Comparison of ENCODE assay signal across 1 cellular context in genomic region chr16:2251281-2252111, GRCh38.
TF ChIP-seq lines count a peak whose summit lies in the region.

Gene ECI1 (minus strand): TSS chr16:2251587. CDS start chr16:2251566, 21 bp downstream.

TF ChIP-seq in K562, 482 proteins besides CTCF, POLR2A, EP300 and RAD21 (continued from another document and continues in another):
- TF ChIP-seq REST (CRISPR knock-in tag; IDR thresholded peaks at IDR 0.05; ENCODE audit: low read depth) (no peak), ZNF644 (tag; IDR thresholded peaks at IDR 0.05; ENCODE audit: low read depth) (no peak), MBD2 (IDR thresholded peaks at IDR 0.05; ENCODE audit: borderline replicate concordance, low read depth) (peak; percentile 36; the same call in 1 of the 2 replicates), ZNF586 (CRISPR knock-in tag; conservative IDR thresholded peaks at IDR 0.05) (no peak), ESRRA (IDR thresholded peaks at IDR 0.05; ENCODE audit: borderline replicate concordance, low read depth) (peak; percentile 98), LCOR (CRISPR knock-in tag; IDR thresholded peaks at IDR 0.05) (0 out of 2 replicates have a peak, but pooled peaks have one; percentile 61), MCM7 (IDR thresholded peaks at IDR 0.05) (no peak), SPI1 (IDR thresholded peaks at IDR 0.05; ENCODE audit: borderline replicate concordance, low read depth, low read length) (no peak), SRSF1 (IDR thresholded peaks at IDR 0.05; ENCODE audit: low read depth, low read length) (0 out of 2 replicates have a peak, but pooled peaks have one; percentile 54), MXI1 (IDR thresholded peaks at IDR 0.05; ENCODE audit: low read depth, low read length) (no peak), ZNF609 (CRISPR knock-in tag; IDR thresholded peaks at IDR 0.05; ENCODE audit: borderline replicate concordance) (0 out of 2 replicates have a peak, but pooled peaks have one; percentile 77), MAFF (IDR thresholded peaks at IDR 0.05; ENCODE audit: low read length) (no peak), ZNF740 (CRISPR knock-in tag; IDR thresholded peaks at IDR 0.05) (peak; percentile 39; the same call in 1 of the 2 replicates), ZNF740 (tag; IDR thresholded peaks at IDR 0.05) (peak in 1 of 2 experiments; percentile 80; a peak in 2 of 4 replicates), PRDM10 (IDR thresholded peaks at IDR 0.05; ENCODE audit: partially characterized antibody) (peak; percentile 19), IRF2 (CRISPR knock-in tag; IDR thresholded peaks at IDR 0.05) (no peak), NONO (IDR thresholded peaks at IDR 0.05; ENCODE audit: low read depth in 2 of 2, low read length in 1 of 2) (peak in 1 of 2 experiments; percentile 89; a peak in 3 of 4 replicates), HNRNPLL (IDR thresholded peaks at IDR 0.05; ENCODE audit: low read depth, low read length, poor library complexity, severe bottlenecking) (peak; percentile 38), TCF7L2 (IDR thresholded peaks at IDR 0.05; ENCODE audit: low read depth, low read length) (no peak), ZNF780A (CRISPR knock-in tag; IDR thresholded peaks at IDR 0.05) (no peak), NRF1 (conservative IDR thresholded peaks at IDR 0.05 in 1 of 2, IDR thresholded peaks at IDR 0.05 in 1 of 2) (peak; percentile 83 to 86), ZBTB34 (CRISPR knock-in tag; IDR thresholded peaks at IDR 0.05) (no peak), DMBX1 (CRISPR knock-in tag; IDR thresholded peaks at IDR 0.05; ENCODE audit: borderline replicate concordance) (no peak; the same call in 1 of the 2 replicates), ZFP36 (IDR thresholded peaks at IDR 0.05; ENCODE audit: low read depth, low read length, partially characterized antibody) (no peak), SIN3B (IDR thresholded peaks at IDR 0.05; ENCODE audit: low read depth) (peak; percentile 84; the same call in 1 of the 2 replicates), AFF1 (IDR thresholded peaks at IDR 0.05; ENCODE audit: low read depth in 1 of 2, partially characterized antibody in 2 of 2) (no peak), FOXA3 (CRISPR knock-in tag; conservative IDR thresholded peaks at IDR 0.05 in 1 of 2, IDR thresholded peaks at IDR 0.05 in 1 of 2) (no peak), ZNF584 (CRISPR knock-in tag; IDR thresholded peaks at IDR 0.05; ENCODE audit: low read depth) (no peak), NR2F6 (CRISPR knock-in tag; IDR thresholded peaks at IDR 0.05) (no peak), GMEB1 (CRISPR knock-in tag; IDR thresholded peaks at IDR 0.05) (no peak), HDAC3 (IDR thresholded peaks at IDR 0.05; ENCODE audit: borderline replicate concordance, partially characterized antibody) (no peak), DNMT1 (IDR thresholded peaks at IDR 0.05) (no peak), ZBTB5 (IDR thresholded peaks at IDR 0.05) (no peak), HNRNPUL1 (IDR thresholded peaks at IDR 0.05; ENCODE audit: low read length) (no peak)
